24 cellular contexts compared by ENCODE assay signal in genomic region chr2:200068642-200069041, GRCh38.
"Had no signal": no experiment of that assay in that cellular context is flagged by ENCODE, and none has a peak within 500 bp of the region (broad histone marks: within the 10 kb centered on the region; RNA-seq: fewer than 3 reads in every experiment).

No MANE protein-coding gene starts in this region.

- H3K9me3 ChIP-seq: SK-N-SH had no signal

- H3K27me3 Mint-ChIP-seq: IgD-negative memory B cell had no signal

- H3K4me2 ChIP-seq: KMS-11, SK-N-SH had no signal

- H3K27ac Mint-ChIP-seq: IgD-negative memory B cell had no signal

- FAIRE-seq: K562 had no signal

- H3K27ac ChIP-seq: KMS-11, RWPE1 had no signal

- DNase-seq: Kasumi-1, MV-4-11, NCI-H1048, NCI-H1105 treated with DMSO at 0.1 percent for 48 hours, NCI-H1417 treated with DMSO at 0.1 percent for 48 hours, NCI-H146, NCI-H1694 treated with DMSO at 0.1 percent for 48 hours, NCI-H1930, NCI-H2081 treated with DMSO at 0.1 percent for 48 hours, NCI-H2171, NCI-H226, NCI-H446, NCI-H510A, NCI-H524 treated with DMSO at 0.1 percent for 48 hours, NCI-H69, NCI-H774, SHP77, SK-N-SH, SW 1271 had no signal

- H3K9me2 ChIP-seq: SK-N-SH had no signal

- H3K36me3 Mint-ChIP-seq: IgD-negative memory B cell had no signal

- H3K4me1 Mint-ChIP-seq: IgD-negative memory B cell had no signal

- H3K4me3 ChIP-seq: K562 had no signal

- ATAC-seq: K562, Panc1 had no signal

- H3K4me3 Mint-ChIP-seq: IgD-negative memory B cell had no signal

- H3K9ac ChIP-seq: KMS-11, SK-N-SH had no signal
